ENCODE assay signal across 8 cellular contexts in the genomic region with DNA sequence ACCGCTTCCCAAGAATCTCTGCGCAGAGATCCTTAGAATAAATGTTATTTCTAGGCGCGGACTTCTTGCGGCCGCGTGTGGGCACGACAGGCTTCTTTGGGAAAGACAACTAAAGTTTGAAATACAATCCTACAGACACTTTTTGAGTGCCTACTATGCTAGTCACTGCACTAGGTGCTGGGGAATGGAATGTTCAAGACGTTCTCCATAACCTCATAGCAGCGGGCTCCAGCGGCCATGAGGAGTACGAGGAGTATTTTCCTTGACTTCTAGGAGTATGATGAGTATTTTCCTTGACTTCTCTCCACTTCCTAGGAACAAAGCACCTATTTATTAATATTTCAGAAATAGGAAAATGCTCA. TPM values are rescaled to one million over a fixed set of nuclear protein-coding genes. Genes with fewer than 3 reads are reported as not detected.
DNase-seq lines count a peak whose midpoint lies in the region; ATAC-seq, FAIRE-seq and TF ChIP-seq lines count a peak whose summit lies in the region.

No MANE protein-coding gene starts in this region.

- peaks cover 0 to 26% of the 10 kb centered on the region in 2 donors for H3K36me3 ChIP-seq in psoas muscle (ENCODE audit: insufficient read depth in 1 of 2, low read depth in 1 of 2)

- peaks cover 11% of the 10 kb centered on the region for H3K4me1 ChIP-seq in psoas muscle
- no peaks in the 10 kb centered on the region for H3K4me1 ChIP-seq in right cardiac atrium (ENCODE audit: control insufficient read depth, insufficient read depth, low read length)

- H3K27ac ChIP-seq in caudate nucleus (ENCODE audit: low read depth, low read length) (peak overlapping the region; percentile 84), psoas muscle (peak overlapping the region; percentile 67), right cardiac atrium (ENCODE audit: low read length) (no peak overlapping the region)

- peak; percentile 6 for ATAC-seq in GM18909 (IDR thresholded peaks at IDR 0.05; ENCODE audit: poor library complexity, unreplicated experiment)
- ATAC-seq in HG03066 (IDR thresholded peaks at IDR 0.05; ENCODE audit: low read depth, unreplicated experiment): peak; percentile 8
- peak; percentile 26 to 48 (median 30) for ATAC-seq in psoas muscle
- ATAC-seq in right cardiac atrium: no peak

- WGBS in psoas muscle, 3 donors: 5 to 11% (median 7%) methylated on average over 12 of the region's 12 CpGs
- WGBS in right cardiac atrium: 10% methylated on average over 12 of the region's 12 CpGs

- H3K4me3 ChIP-seq in psoas muscle (peak overlapping the region; percentile 42), right cardiac atrium (ENCODE audit: low read length) (no peak overlapping the region)

- TF ChIP-seq CTCF in psoas muscle (IDR thresholded peaks at IDR 0.05): peak; percentile 32

- H3K27me3 ChIP-seq in psoas muscle (ENCODE audit: insufficient read depth in 3 of 3, low read length in 2 of 3) (no peaks in the 10 kb centered on the region), right cardiac atrium (ENCODE audit: control insufficient read depth, insufficient read depth) (no peaks in the 10 kb centered on the region)

- no peak for DNase-seq in caudate nucleus (lab: John Stamatoyannopoulos, UW)
- no peak for DNase-seq in psoas muscle
- DNase-seq in RCC 7860 (ENCODE audit: low spot score): no peak
- DNase-seq in right cardiac atrium: no peak
- DNase-seq in cerebellar cortex (ENCODE audit: low spot score): no peak
- no peak for DNase-seq in A172 (ENCODE audit: low spot score)

- no peaks in the 10 kb centered on the region for H3K9me3 ChIP-seq in psoas muscle
- H3K9me3 ChIP-seq in right cardiac atrium (ENCODE audit: control insufficient read depth, low read length): no peaks in the 10 kb centered on the region

- FAIRE-seq in RCC 7860 (lab: Jason Lieb, UNC): no peak

- intact Hi-C loops in psoas muscle (cut with DNase I): loop anchor here (10.0 kb wide), 2 partner anchors 85 to 95 kb away; no protein-coding TSS in a partner anchor
- intact Hi-C loops in right cardiac atrium (cut with DNase I): loop anchor here in 2 of 4 donors (5.0 to 10.0 kb wide), 2 partner anchors 77 to 95 kb away; no protein-coding TSS in a partner anchor

RNA-seq across cellular contexts. Expression of a gene that starts 0.6 kb away (rescaled TPM):
- total RNA-seq in psoas muscle (10 to 100 TPM in 2 of 4 donors, 1 to 10 TPM in 2; 7.3 to 13.4 (median 8.9) TPM), right cardiac atrium (10 to 100 TPM; 11.6 to 18.2 (median 14.4) TPM)
- polyA plus RNA-seq in psoas muscle (1 to 10 TPM; 3.0 to 5.5 (median 4.3) TPM), right cardiac atrium (4.5 TPM)
- 17.7 and 21.0 TPM in 2 replicates for total RNA-seq in A172 (2014; rRNA removed; shearing (Covaris generic))

Comparison
In these comparisons a context has a peak if more than half of its experiments do, and no peak if none do; other contexts are left out.
1. ATAC-seq: peak in GM18909 (single experiment), HG03066 (single experiment) and psoas muscle (4 of 4); none in right cardiac atrium (0 of 2).